In genomic region chr13:42401376-42401775, GRCh38 we compare ENCODE assay signal across 25 cellular contexts.
DNase-seq lines count a peak whose midpoint lies in the region; ATAC-seq, FAIRE-seq and TF ChIP-seq lines count a peak whose summit lies in the region.
"Had no signal": no experiment of that assay in that cellular context is flagged by ENCODE, and none has a peak within 500 bp of the region (broad histone marks: within the 10 kb centered on the region; RNA-seq: fewer than 3 reads in every experiment).

No MANE protein-coding gene starts in this region.

- no peak for TF ChIP-seq RAD21 in GM12878 (IDR thresholded peaks at IDR 0.05; ENCODE audit: insufficient read depth, low read depth, low read length)

- peak overlapping the region; percentile 57; the same call in 1 of the 2 replicates for H3K4me2 ChIP-seq in GM12878 (ENCODE audit: control insufficient read depth, insufficient read depth)

- FAIRE-seq in GM12878 (lab: Jason Lieb, UNC), result no peak
- FAIRE-seq in kidney (lab: Jason Lieb, UNC), result no peak

- 0% methylated on average over 3 of the region's 3 CpGs for WGBS in GM12878 (ENCODE audit: insufficient coverage, insufficient replicate concordance, low lambda C conversion rate, missing lambda C conversion rate)

- in situ Hi-C loops in Caki2 (cut with HindIII; ENCODE audit: low pct_unique_long_range_greater_than_20kb, low sequenced_read_pairs), result no loop called here
- in situ Hi-C loops in GM12878 (cut with MboI), result no loop called here

- DNase-seq in NCI-H1417 (lab: John Stamatoyannopoulos, UW), result peak in 2 of 3 experiments; percentile 4 to 71
- DNase-seq in NCI-H1417 treated with DMSO at 0.1 percent for 48 hours (lab: John Stamatoyannopoulos, UW), result no peak
- DNase-seq in Caki2 (ENCODE audit: low read depth), result peak; percentile 54
- DNase-seq in NCI-H1105 treated with DMSO at 0.1 percent for 48 hours (lab: John Stamatoyannopoulos, UW), result peak; percentile 55
- no peak for DNase-seq in GM12878 (ENCODE audit: low read depth, low spot score)
- DNase-seq in kidney, result no peak
- no peak for DNase-seq in NCI-H1092 (lab: John Stamatoyannopoulos, UW)
- DNase-seq in anterior cingulate cortex (lab: John Stamatoyannopoulos, UW), result no peak
- DNase-seq: activated CD8-positive, alpha-beta memory T cell treated with anti-CD3 and anti-CD28 coated beads, Interleukin-2, amount 50 U/mL, for 4 hours; activated gamma-delta T cell; amygdala; caudate nucleus; dermis blood vessel endothelial cell; DND-41; IMR-90; left cardiac atrium; mesenchymal stem cell; NCI-H2227 treated with DMSO at 0.1 percent for 48 hours; nucleus accumbens; Peyer's patch; retina; stimulated activated CD4-positive, alpha-beta T cell treated with anti-CD3 and anti-CD28 coated beads, Interleukin-4, amount 100 ng/mL, for 1 hour; stimulated activated naive CD8-positive, alpha-beta T cell treated with anti-CD3 and anti-CD28 coated beads, Interleukin-15, Interleukin-2, amounts not matched to agents 100 U/mL and 50 U/mL, for 24 hours had no signal

- H4K20me1 ChIP-seq in GM12878 (ENCODE audit: control insufficient read depth, insufficient read depth), result no peaks in the 10 kb centered on the region

- TF ChIP-seq EP300 in GM12878 (IDR thresholded peaks at IDR 0.05; ENCODE audit: borderline replicate concordance in 1 of 2, control insufficient read depth in 1 of 2, low read depth in 2 of 2, low read length in 2 of 2), result 0 out of 4 replicates have a peak, but pooled peaks of 1 of the 2 experiments have one; percentile 12

- no peaks in the 10 kb centered on the region for H3K36me3 ChIP-seq in GM12878 (ENCODE audit: control insufficient read depth in 2 of 2, insufficient read depth in 2 of 2, low read length in 1 of 2)
- H3K36me3 ChIP-seq in kidney (ENCODE audit: control insufficient read depth in 1 of 2, insufficient read depth in 2 of 2, low read length in 2 of 2), result no peaks in the 10 kb centered on the region
- H3K36me3 ChIP-seq: Peyer's patch, tibial nerve had no signal

- no peaks in the 10 kb centered on the region for H3K27me3 ChIP-seq in GM12878 (replicated peaks in 1 of 2; ENCODE audit: control insufficient read depth in 2 of 2, insufficient read depth in 2 of 2, low read length in 1 of 2)
- H3K27me3 ChIP-seq: Peyer's patch, tibial nerve had no signal

- H3K9ac ChIP-seq in GM12878 (ENCODE audit: control insufficient read depth, insufficient read depth, low read length), result peak overlapping the region; percentile 13; the same call in 1 of the 2 replicates
- no peak overlapping the region for H3K9ac ChIP-seq in kidney (ENCODE audit: low read length in 2 of 2)

- H3K4me1 ChIP-seq in GM12878 (ENCODE audit: control insufficient read depth, insufficient read depth, low read length) (peaks cover 48% of the 10 kb centered on the region), kidney (ENCODE audit: control insufficient read depth in 1 of 2, insufficient read depth in 1 of 2, low read depth in 1 of 2, low read length in 2 of 2) (no peaks in the 10 kb centered on the region)
- H3K4me1 ChIP-seq: tibial nerve had no signal

- RAD21 ChIA-PET in GM12878 (lab: Charles Lee; ENCODE audit: unreplicated experiment), result interaction anchor here (0.9 to 5.6 kb wide), 4 partner anchors 9 to 77 kb away, joined by 4 to 86 read pairs (median 6); no protein-coding TSS in a partner anchor

- SMC1A ChIA-PET in GM12878 (lab: Charles Lee; ENCODE audit: uncharacterized antibody, unreplicated experiment), result interaction anchor here (0.5 to 11.1 kb wide), 6 partner anchors 11 to 132 kb away, joined by 3 to 177 read pairs (median 19); no protein-coding TSS in a partner anchor

- H3K9me3 ChIP-seq in GM12878 (replicated peaks; ENCODE audit: control insufficient read depth, insufficient read depth, low read length), result peaks cover 4% of the 10 kb centered on the region; the same call in 2 of the 3 replicates
- H3K9me3 ChIP-seq in kidney (ENCODE audit: control insufficient read depth in 1 of 2, low read length in 2 of 2), result no peaks in the 10 kb centered on the region
- H3K9me3 ChIP-seq: Peyer's patch, tibial nerve had no signal

- BruUV-seq in GM12878 (replicated peaks; lab: Mats Ljungman, UMichigan), result no TSS peak

- H3K79me2 ChIP-seq in GM12878 (ENCODE audit: control insufficient read depth, insufficient read depth, low read length), result peaks cover 7% of the 10 kb centered on the region

- no peak for TF ChIP-seq POLR2A in GM12878 (IDR thresholded peaks at IDR 0.05; ENCODE audit: low read depth, low read length)

- H3K4me3 ChIP-seq in GM12878 (no peak overlapping the region), kidney (ENCODE audit: low read length in 2 of 2) (no peak overlapping the region)
- H3K4me3 ChIP-seq: Peyer's patch, tibial nerve had no signal

- POLR2A ChIA-PET in GM12878 (lab: Charles Lee), result interaction anchor here (0.7 to 3.8 kb wide), 4 partner anchors 9 to 28 kb away, joined by 3 to 19 read pairs (median 8); no protein-coding TSS in a partner anchor

- peak overlapping the region; percentile 41 for H3K27ac ChIP-seq in GM12878 (ENCODE audit: control insufficient read depth, insufficient read depth)
- no peak overlapping the region for H3K27ac ChIP-seq in kidney (ENCODE audit: low read depth in 2 of 2, low read length in 2 of 2)
- H3K27ac ChIP-seq: 22Rv1, Peyer's patch, tibial nerve had no signal

- TF ChIP-seq CTCF in GM12878 (IDR thresholded peaks at IDR 0.05 in 2 of 3, conservative IDR thresholded peaks at IDR 0.05 in 1 of 3; ENCODE audit: control insufficient read depth in 2 of 3, extremely low read depth in 1 of 3, insufficient read depth in 1 of 3, low read depth in 3 of 3, low read length in 3 of 3) (no peak), kidney (IDR thresholded peaks at IDR 0.05; ENCODE audit: borderline replicate concordance, extremely low read depth, insufficient read depth) (no peak)

- H2AFZ ChIP-seq in GM12878 (ENCODE audit: control insufficient read depth, low read depth, low read length), result no peak overlapping the region; the same call in 1 of the 2 replicates

- ATAC-seq in GM12878, result peak; percentile 2; the same call in 2 of the 3 replicates
- ATAC-seq: left cardiac atrium; stimulated activated naive CD8-positive, alpha-beta T cell treated with anti-CD3 and anti-CD28 coated beads, Interleukin-15, Interleukin-2, amounts not matched to agents 100 U/mL and 50 U/mL, for 24 hours had no signal

- intact Hi-C loops in GM12878 (cut with micrococcal nuclease; ENCODE audit: unreplicated experiment) (no loop called here), kidney (cut with DNase I) (no loop called here)

- CTCF ChIA-PET in GM12878 (lab: Yijun Ruan, JAX), result interaction anchor here (1.3 to 4.3 kb wide), 4 partner anchors 9 to 77 kb away, joined by 3 to 33 read pairs (median 5); no protein-coding TSS in a partner anchor

TF ChIP-seq in GM12878, 131 proteins besides CTCF, POLR2A, EP300 and RAD21 (continues in another document):
- peak; percentile 26; the same call in 1 of the 2 replicates for TF ChIP-seq FOXM1 (IDR thresholded peaks at IDR 0.05; ENCODE audit: low read depth, low read length)
- 0 out of 2 replicates have a peak, but pooled peaks have one; percentile 19 for TF ChIP-seq DPF2 (IDR thresholded peaks at IDR 0.05)
- TF ChIP-seq BMI1 (IDR thresholded peaks at IDR 0.05; ENCODE audit: borderline replicate concordance), result no peak
- TF ChIP-seq JUNB (IDR thresholded peaks at IDR 0.05), result peak; percentile 62
- peak in 1 of 2 experiments; percentile 25; a peak in 2 of 4 replicates for TF ChIP-seq IKZF2 (IDR thresholded peaks at IDR 0.05)
- TF ChIP-seq, protein P1, sequence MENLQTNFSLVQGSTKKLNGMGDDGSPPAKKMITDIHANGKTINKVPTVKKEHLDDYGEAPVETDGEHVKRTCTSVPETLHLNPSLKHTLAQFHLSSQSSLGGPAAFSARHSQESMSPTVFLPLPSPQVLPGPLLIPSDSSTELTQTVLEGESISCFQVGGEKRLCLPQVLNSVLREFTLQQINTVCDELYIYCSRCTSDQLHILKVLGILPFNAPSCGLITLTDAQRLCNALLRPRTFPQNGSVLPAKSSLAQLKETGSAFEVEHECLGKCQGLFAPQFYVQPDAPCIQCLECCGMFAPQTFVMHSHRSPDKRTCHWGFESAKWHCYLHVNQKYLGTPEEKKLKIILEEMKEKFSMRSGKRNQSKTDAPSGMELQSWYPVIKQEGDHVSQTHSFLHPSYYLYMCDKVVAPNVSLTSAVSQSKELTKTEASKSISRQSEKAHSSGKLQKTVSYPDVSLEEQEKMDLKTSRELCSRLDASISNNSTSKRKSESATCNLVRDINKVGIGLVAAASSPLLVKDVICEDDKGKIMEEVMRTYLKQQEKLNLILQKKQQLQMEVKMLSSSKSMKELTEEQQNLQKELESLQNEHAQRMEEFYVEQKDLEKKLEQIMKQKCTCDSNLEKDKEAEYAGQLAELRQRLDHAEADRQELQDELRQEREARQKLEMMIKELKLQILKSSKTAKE (IDR thresholded peaks at IDR 0.05; ENCODE audit: low read depth, poor library complexity, severe bottlenecking), result peak; percentile 57
- peak; percentile 58; the same call in 1 of the 2 replicates for TF ChIP-seq RUNX3 (IDR thresholded peaks at IDR 0.05; ENCODE audit: low read length)
- TF ChIP-seq SUZ12 (IDR thresholded peaks at IDR 0.05; ENCODE audit: unreplicated experiment), result no peak
- TF ChIP-seq IRF4 (IDR thresholded peaks at IDR 0.05; ENCODE audit: low read depth, low read length), result peak; percentile 71; the same call in 1 of the 2 replicates
- TF ChIP-seq, protein P2, sequence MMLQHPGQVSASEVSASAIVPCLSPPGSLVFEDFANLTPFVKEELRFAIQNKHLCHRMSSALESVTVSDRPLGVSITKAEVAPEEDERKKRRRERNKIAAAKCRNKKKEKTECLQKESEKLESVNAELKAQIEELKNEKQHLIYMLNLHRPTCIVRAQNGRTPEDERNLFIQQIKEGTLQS (IDR thresholded peaks at IDR 0.05; ENCODE audit: borderline replicate concordance, extremely low read depth, low read depth, low read length), result no peak
- TF ChIP-seq MTA2 (IDR thresholded peaks at IDR 0.05; ENCODE audit: low read depth), result peak; percentile 77
- TF ChIP-seq NR2F1 (conservative IDR thresholded peaks at IDR 0.05), result no peak
- TF ChIP-seq, protein P3, sequence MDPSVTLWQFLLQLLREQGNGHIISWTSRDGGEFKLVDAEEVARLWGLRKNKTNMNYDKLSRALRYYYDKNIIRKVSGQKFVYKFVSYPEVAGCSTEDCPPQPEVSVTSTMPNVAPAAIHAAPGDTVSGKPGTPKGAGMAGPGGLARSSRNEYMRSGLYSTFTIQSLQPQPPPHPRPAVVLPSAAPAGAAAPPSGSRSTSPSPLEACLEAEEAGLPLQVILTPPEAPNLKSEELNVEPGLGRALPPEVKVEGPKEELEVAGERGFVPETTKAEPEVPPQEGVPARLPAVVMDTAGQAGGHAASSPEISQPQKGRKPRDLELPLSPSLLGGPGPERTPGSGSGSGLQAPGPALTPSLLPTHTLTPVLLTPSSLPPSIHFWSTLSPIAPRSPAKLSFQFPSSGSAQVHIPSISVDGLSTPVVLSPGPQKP (IDR thresholded peaks at IDR 0.05; ENCODE audit: low read depth, low read length), result no peak
- TF ChIP-seq TCF12 (IDR thresholded peaks at IDR 0.05; ENCODE audit: low read depth, low read length), result 0 out of 2 replicates have a peak, but pooled peaks have one; percentile 31
- peak; percentile 83 for TF ChIP-seq BCL11A (IDR thresholded peaks at IDR 0.05; ENCODE audit: low read depth, low read length)

Comparison
In these comparisons a context has a peak if more than half of its experiments do, and no peak if none do; other contexts are left out.
1. DNase-seq: peak in NCI-H1417 (2 of 3), Caki2 (single experiment) and NCI-H1105 treated with DMSO at 0.1 percent for 48 hours (single experiment); none in NCI-H1417 treated with DMSO at 0.1 percent for 48 hours (single experiment), GM12878 (single experiment), kidney (single experiment), NCI-H1092 (single experiment) and anterior cingulate cortex (0 of 58).